ENCODE assay signal across 9 cellular contexts in the genomic region with DNA sequence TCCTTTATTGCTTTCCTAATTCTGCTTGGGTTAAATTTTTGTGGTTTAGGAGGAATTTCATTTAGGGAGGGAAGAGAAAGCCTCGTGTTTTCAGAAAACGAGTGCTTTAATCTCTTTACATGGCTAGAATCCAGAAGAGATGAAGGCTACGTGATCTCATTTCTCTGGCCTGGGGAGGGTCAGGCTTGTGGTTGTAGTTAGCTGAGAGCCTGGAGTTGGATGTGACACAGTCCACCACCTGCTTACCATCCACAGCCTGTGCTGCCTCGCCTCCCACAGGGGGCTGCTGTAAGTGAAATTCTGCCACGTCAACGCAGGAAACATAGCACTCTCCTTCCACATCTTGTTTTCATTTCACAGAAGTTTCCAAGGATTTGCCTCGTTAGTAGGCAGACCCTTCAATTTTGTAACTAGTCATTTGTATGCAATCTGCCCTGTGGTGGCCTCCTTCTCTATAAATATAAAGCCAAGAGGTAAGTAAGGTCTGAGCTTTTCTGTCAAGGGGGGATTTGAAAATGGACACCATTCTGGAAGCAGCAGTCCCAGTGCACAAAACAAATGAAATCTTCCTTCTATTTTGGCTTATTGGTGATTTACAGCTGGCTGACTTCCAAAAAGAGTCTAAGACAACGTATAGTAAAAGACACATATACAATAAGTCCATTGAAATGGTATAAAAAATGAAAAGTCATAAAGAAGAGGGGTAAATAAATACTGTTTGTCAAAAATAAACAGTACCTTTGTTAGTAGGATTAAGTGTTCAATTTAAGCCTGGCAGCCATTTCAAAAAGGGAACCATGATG. TPM values are rescaled to one million over a fixed set of nuclear protein-coding genes. Genes with fewer than 3 reads are reported as not detected.
DNase-seq lines count a peak whose midpoint lies in the region; ATAC-seq and TF ChIP-seq lines count a peak whose summit lies in the region.
"Had no signal": no experiment of that assay in that cellular context is flagged by ENCODE, and none has a peak within 500 bp of the region (broad histone marks: within the 10 kb centered on the region; RNA-seq: fewer than 3 reads in every experiment).

No MANE protein-coding gene starts in this region.

- H3K4me3 ChIP-seq in endodermal cell (ENCODE audit: low read length) (no peak overlapping the region), H7 (ENCODE audit: insufficient read depth, low read depth, low read length) (no peak overlapping the region)

- H3K27ac ChIP-seq in endodermal cell (ENCODE audit: low read depth, low read length), result no peak overlapping the region

- H3K27me3 Mint-ChIP-seq in endodermal cell (ENCODE audit: insufficient read depth), result peaks cover 25% of the 10 kb centered on the region
- H3K27me3 Mint-ChIP-seq in nephron progenitor cell (ENCODE audit: low read depth, poor library complexity), result no peaks in the 10 kb centered on the region

- H3K4me1 Mint-ChIP-seq in endodermal cell (peaks cover 22% of the 10 kb centered on the region), nephron progenitor cell (peaks cover 58% of the 10 kb centered on the region)

- H3K27ac Mint-ChIP-seq in endodermal cell, result no peak overlapping the region
- peak overlapping the region; percentile 69 for H3K27ac Mint-ChIP-seq in nephron progenitor cell

- H3K36me3 Mint-ChIP-seq in endodermal cell (ENCODE audit: low read depth) (no peaks in the 10 kb centered on the region), nephron progenitor cell (ENCODE audit: low read depth) (peaks cover 5% of the 10 kb centered on the region)

- H3K9me3 Mint-ChIP-seq in endodermal cell, result no peaks in the 10 kb centered on the region
- H3K9me3 Mint-ChIP-seq in nephron progenitor cell, result no peaks in the 10 kb centered on the region
- H3K9me3 Mint-ChIP-seq: central memory CD8-positive, alpha-beta T cell had no signal

- no peaks in the 10 kb centered on the region for H3K9me3 ChIP-seq in endodermal cell (ENCODE audit: control insufficient read depth, low read length)

- H3K36me3 ChIP-seq in endodermal cell (ENCODE audit: control insufficient read depth, insufficient read depth, low read length), result no peaks in the 10 kb centered on the region
- H3K36me3 ChIP-seq in H7 (replicated peaks; ENCODE audit: control insufficient read depth, insufficient read depth, low read length), result no peaks in the 10 kb centered on the region

- 71% methylated on average over 5 to 8 of the region's 8 CpGs for WGBS in endodermal cell (ENCODE audit: insufficient coverage in 1 of 2, insufficient read length in 1 of 2), 2 experiments

- no peaks in the 10 kb centered on the region for H3K4me1 ChIP-seq in endodermal cell (ENCODE audit: control insufficient read depth, insufficient read depth, low read length)

- H3K4me3 Mint-ChIP-seq in endodermal cell (no peak overlapping the region), nephron progenitor cell (peak overlapping the region; percentile 50)
- H3K4me3 Mint-ChIP-seq: central memory CD8-positive, alpha-beta T cell had no signal

- TF ChIP-seq CTCF in endodermal cell (conservative IDR thresholded peaks at IDR 0.05) (peak; percentile 18), nephron progenitor cell (IDR thresholded peaks at IDR 0.05) (no peak)

- H3K27me3 ChIP-seq in endodermal cell (ENCODE audit: control insufficient read depth, insufficient read depth, low read length, poor library complexity, severe bottlenecking), result peaks cover 4% of the 10 kb centered on the region
- peaks cover 8% of the 10 kb centered on the region for H3K27me3 ChIP-seq in H7 (ENCODE audit: control insufficient read depth, insufficient read depth, low read length)

- ATAC-seq in HG02970 (IDR thresholded peaks at IDR 0.05; ENCODE audit: low FRiP score, unreplicated experiment), result no peak

- DNase-seq in AG20443 (ENCODE audit: low spot score), result peak; percentile 85
- peak; percentile 71 for DNase-seq in NCI-H345 (lab: John Stamatoyannopoulos, UW)
- DNase-seq in endodermal cell, result no peak
- DNase-seq in nephron progenitor cell, result peak; percentile 15
- no peak for DNase-seq in activated CD4-positive, CD25-positive, alpha-beta regulatory T cell treated with anti-CD3 and anti-CD28 coated beads, Interleukin-2, amount 50 U/mL, for 72 hours
- no peak for DNase-seq in cerebellar cortex (ENCODE audit: low spot score)
- DNase-seq in H7, result no peak

- no peak overlapping the region for H3K9ac ChIP-seq in endodermal cell (ENCODE audit: extremely low read depth, low read length, poor library complexity, severe bottlenecking)

RNA-seq across cellular contexts. Expression of gene GXYLT2, which starts 3.4 kb away (rescaled TPM):
- 10 to 100 TPM in 1 of 2 donors, 1 to 10 TPM in 1; 7.0 to 14.3 TPM for total RNA-seq in endodermal cell
- 3.6 TPM for polyA plus RNA-seq in endodermal cell (2013, experiment 1 of 2)
- polyA plus RNA-seq in endodermal cell (2013, experiment 2 of 2), result 3.3 TPM
- 4.5 and 6.1 TPM in 2 replicates for total RNA-seq in H7 (2014; rRNA removed; shearing (Covaris generic))

RNA-seq across cellular contexts. Expression of gene SHQ1, which starts 43.0 kb away (rescaled TPM):
- 10 to 100 TPM; 28.2 to 28.4 TPM for total RNA-seq in endodermal cell
- 14.9 TPM for polyA plus RNA-seq in endodermal cell (2013, experiment 1 of 2)
- 15.0 TPM for polyA plus RNA-seq in endodermal cell (2013, experiment 2 of 2)
- total RNA-seq in H7 (2014; rRNA removed; shearing (Covaris generic)), result 21.7 and 22.5 TPM in 2 replicates

Comparison
In these comparisons a context has a peak if more than half of its experiments do, and no peak if none do; other contexts are left out.
1. DNase-seq: peak in AG20443 (single experiment), NCI-H345 (single experiment) and nephron progenitor cell (single experiment); none in endodermal cell (single experiment), activated CD4-positive, CD25-positive, alpha-beta regulatory T cell treated with anti-CD3 and anti-CD28 coated beads, Interleukin-2, amount 50 U/mL, for 72 hours (single experiment), cerebellar cortex (single experiment) and H7 (single experiment).